ENCODE assay signal across 1 cellular context in genomic region chr3:42830437-42831320, GRCh38.
TF ChIP-seq lines count a peak whose summit lies in the region.

No MANE protein-coding gene starts in this region.

TF ChIP-seq in GM23338, 12 proteins besides CTCF, POLR2A, EP300 and RAD21 (continued from another document):
- TF ChIP-seq, protein P1, sequence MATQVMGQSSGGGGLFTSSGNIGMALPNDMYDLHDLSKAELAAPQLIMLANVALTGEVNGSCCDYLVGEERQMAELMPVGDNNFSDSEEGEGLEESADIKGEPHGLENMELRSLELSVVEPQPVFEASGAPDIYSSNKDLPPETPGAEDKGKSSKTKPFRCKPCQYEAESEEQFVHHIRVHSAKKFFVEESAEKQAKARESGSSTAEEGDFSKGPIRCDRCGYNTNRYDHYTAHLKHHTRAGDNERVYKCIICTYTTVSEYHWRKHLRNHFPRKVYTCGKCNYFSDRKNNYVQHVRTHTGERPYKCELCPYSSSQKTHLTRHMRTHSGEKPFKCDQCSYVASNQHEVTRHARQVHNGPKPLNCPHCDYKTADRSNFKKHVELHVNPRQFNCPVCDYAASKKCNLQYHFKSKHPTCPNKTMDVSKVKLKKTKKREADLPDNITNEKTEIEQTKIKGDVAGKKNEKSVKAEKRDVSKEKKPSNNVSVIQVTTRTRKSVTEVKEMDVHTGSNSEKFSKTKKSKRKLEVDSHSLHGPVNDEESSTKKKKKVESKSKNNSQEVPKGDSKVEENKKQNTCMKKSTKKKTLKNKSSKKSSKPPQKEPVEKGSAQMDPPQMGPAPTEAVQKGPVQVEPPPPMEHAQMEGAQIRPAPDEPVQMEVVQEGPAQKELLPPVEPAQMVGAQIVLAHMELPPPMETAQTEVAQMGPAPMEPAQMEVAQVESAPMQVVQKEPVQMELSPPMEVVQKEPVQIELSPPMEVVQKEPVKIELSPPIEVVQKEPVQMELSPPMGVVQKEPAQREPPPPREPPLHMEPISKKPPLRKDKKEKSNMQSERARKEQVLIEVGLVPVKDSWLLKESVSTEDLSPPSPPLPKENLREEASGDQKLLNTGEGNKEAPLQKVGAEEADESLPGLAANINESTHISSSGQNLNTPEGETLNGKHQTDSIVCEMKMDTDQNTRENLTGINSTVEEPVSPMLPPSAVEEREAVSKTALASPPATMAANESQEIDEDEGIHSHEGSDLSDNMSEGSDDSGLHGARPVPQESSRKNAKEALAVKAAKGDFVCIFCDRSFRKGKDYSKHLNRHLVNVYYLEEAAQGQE (IDR thresholded peaks at IDR 0.05; ENCODE audit: unreplicated experiment), result no peak
- TF ChIP-seq EZH2phosphoT487 (IDR thresholded peaks at IDR 0.05; ENCODE audit: unreplicated experiment) (no peak), ZNF114 (CRISPR knock-in tag; IDR thresholded peaks at IDR 0.05) (no peak), STAT1 (IDR thresholded peaks at IDR 0.05; ENCODE audit: unreplicated experiment) (no peak), EZH2 (IDR thresholded peaks at IDR 0.05; ENCODE audit: low read depth, unreplicated experiment) (no peak), ZNF331 (CRISPR knock-in tag; IDR thresholded peaks at IDR 0.05; ENCODE audit: low read depth) (no peak)
- TF ChIP-seq, protein P2, sequence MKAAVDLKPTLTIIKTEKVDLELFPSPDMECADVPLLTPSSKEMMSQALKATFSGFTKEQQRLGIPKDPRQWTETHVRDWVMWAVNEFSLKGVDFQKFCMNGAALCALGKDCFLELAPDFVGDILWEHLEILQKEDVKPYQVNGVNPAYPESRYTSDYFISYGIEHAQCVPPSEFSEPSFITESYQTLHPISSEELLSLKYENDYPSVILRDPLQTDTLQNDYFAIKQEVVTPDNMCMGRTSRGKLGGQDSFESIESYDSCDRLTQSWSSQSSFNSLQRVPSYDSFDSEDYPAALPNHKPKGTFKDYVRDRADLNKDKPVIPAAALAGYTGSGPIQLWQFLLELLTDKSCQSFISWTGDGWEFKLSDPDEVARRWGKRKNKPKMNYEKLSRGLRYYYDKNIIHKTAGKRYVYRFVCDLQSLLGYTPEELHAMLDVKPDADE (IDR thresholded peaks at IDR 0.05), result no peak
TF ChIP-seq in GM23338: peak in this region for 0.
